ENCODE assay signal across 8 cellular contexts in genomic region chr1:24503003-24503751, GRCh38. TPM values are rescaled to one million over a fixed set of nuclear protein-coding genes. Genes with fewer than 3 reads are reported as not detected.
A peak's percentile ranks its signal among the peaks of the same experiment; 100 is the strongest.
DNase-seq lines count a peak whose midpoint lies in the region; ATAC-seq and TF ChIP-seq lines count a peak whose summit lies in the region.

No MANE protein-coding gene starts in this region.

- no peak overlapping the region for H3K27ac ChIP-seq in DND-41 (ENCODE audit: low read length)
- no peak overlapping the region for H3K27ac ChIP-seq in HUES64 (ENCODE audit: low read depth, low read length)

- H4K20me1 ChIP-seq in DND-41 (ENCODE audit: insufficient read depth, low read length), result no peaks in the 10 kb centered on the region

- H2AFZ ChIP-seq in DND-41 (ENCODE audit: low read depth, low read length), result 0 out of 2 replicates have a peak overlapping the region, but pooled peaks have one; percentile 47

- H3K4me3 Mint-ChIP-seq in activated naive CD8-positive, alpha-beta T cell treated with anti-CD3 and anti-CD28 coated beads, Interleukin-2, amount 50 U/mL, for 24 hours, result peak overlapping the region; percentile 94

- no peaks in the 10 kb centered on the region for H3K79me2 ChIP-seq in DND-41 (ENCODE audit: insufficient read depth, low read length)

- H3K9ac ChIP-seq in DND-41 (ENCODE audit: low read depth, low read length) (peak overlapping the region; percentile 58; the same call in 1 of the 2 replicates), HUES64 (ENCODE audit: low read depth, low read length) (peak overlapping the region; percentile 61)

- H3K4me2 ChIP-seq in DND-41 (ENCODE audit: insufficient read depth, low read length), result peak overlapping the region; percentile 97

- peaks cover 6% of the 10 kb centered on the region for H3K9me3 Mint-ChIP-seq in activated naive CD8-positive, alpha-beta T cell treated with anti-CD3 and anti-CD28 coated beads, Interleukin-2, amount 50 U/mL, for 24 hours

- H3K36me3 ChIP-seq in DND-41 (ENCODE audit: insufficient read depth, low read length), result no peaks in the 10 kb centered on the region
- H3K36me3 ChIP-seq in HUES64 (ENCODE audit: insufficient read depth, low read length), result no peaks in the 10 kb centered on the region

- H3K4me1 ChIP-seq in DND-41 (ENCODE audit: insufficient read depth, low read length), result peaks cover 18% of the 10 kb centered on the region
- H3K4me1 ChIP-seq in HUES64 (ENCODE audit: insufficient read depth, low read length), result peaks cover 27% of the 10 kb centered on the region

- 4% methylated on average over 44 of the region's 61 CpGs for whole genome bisulfite sequencing in HUES64

- H3K27ac Mint-ChIP-seq in activated naive CD8-positive, alpha-beta T cell treated with anti-CD3 and anti-CD28 coated beads, Interleukin-2, amount 50 U/mL, for 24 hours, result peak overlapping the region; percentile 95

- ATAC-seq in DND-41 (ENCODE audit: insufficient read depth, low read depth), result no peak
- no peak for ATAC-seq in activated naive CD8-positive, alpha-beta T cell treated with anti-CD3 and anti-CD28 coated beads, Interleukin-2, amount 50 U/mL, for 24 hours
- no peak for ATAC-seq in stimulated activated naive CD8-positive, alpha-beta T cell treated with anti-CD3 and anti-CD28 coated beads, Interleukin-15, Interleukin-2, amounts not matched to agents 100 U/mL and 50 U/mL, for 24 hours

- no peaks in the 10 kb centered on the region for H3K27me3 Mint-ChIP-seq in activated naive CD8-positive, alpha-beta T cell treated with anti-CD3 and anti-CD28 coated beads, Interleukin-2, amount 50 U/mL, for 24 hours

- H3K4me3 ChIP-seq in DND-41 (ENCODE audit: low read depth in 1 of 2, low read length in 2 of 2) (peak overlapping the region in 1 of 2 experiments; percentile 74; a peak in 2 of 4 replicates), HUES64 (ENCODE audit: low read length) (peak overlapping the region; percentile 91), iPS-18c (ENCODE audit: insufficient read depth, low read depth, low read length) (peak overlapping the region; percentile 69)

- H3K27me3 ChIP-seq in DND-41 (ENCODE audit: insufficient read depth, low read length, poor library complexity) (peaks cover 53% of the 10 kb centered on the region), HUES64 (ENCODE audit: insufficient read depth, low read length) (peaks cover 11% of the 10 kb centered on the region; the same call in 1 of the 2 replicates)

- H3K9me3 ChIP-seq in DND-41 (ENCODE audit: insufficient read depth, low read length, severe bottlenecking), result no peaks in the 10 kb centered on the region
- H3K9me3 ChIP-seq in HUES64 (ENCODE audit: insufficient read depth, low read depth, low read length), result no peaks in the 10 kb centered on the region
- H3K9me3 ChIP-seq in iPS-18c (ENCODE audit: control insufficient read depth, insufficient read depth, low read length), result no peaks in the 10 kb centered on the region

- TF ChIP-seq CTCF in DND-41 (IDR thresholded peaks at IDR 0.05; ENCODE audit: borderline replicate concordance, extremely low read depth, low read length, poor library complexity, severe bottlenecking), result no peak

- DNase-seq in DND-41 (no peak), HuH-7 (ENCODE audit: low spot score) (no peak), iPS-NIHi11 (ENCODE audit: low spot score) (no peak), COR-L47 (lab: John Stamatoyannopoulos, UW) (no peak)
- peak; percentile 37 for DNase-seq in activated naive CD8-positive, alpha-beta T cell treated with anti-CD3 and anti-CD28 coated beads, Interleukin-2, amount 50 U/mL, for 24 hours
- DNase-seq in stimulated activated naive CD8-positive, alpha-beta T cell treated with anti-CD3 and anti-CD28 coated beads, Interleukin-15, Interleukin-2, amounts not matched to agents 100 U/mL and 50 U/mL, for 24 hours, result peak; percentile 48

- peaks cover 18% of the 10 kb centered on the region for H3K36me3 Mint-ChIP-seq in activated naive CD8-positive, alpha-beta T cell treated with anti-CD3 and anti-CD28 coated beads, Interleukin-2, amount 50 U/mL, for 24 hours (ENCODE audit: low read depth)

- peaks cover 80% of the 10 kb centered on the region for H3K4me1 Mint-ChIP-seq in activated naive CD8-positive, alpha-beta T cell treated with anti-CD3 and anti-CD28 coated beads, Interleukin-2, amount 50 U/mL, for 24 hours

RNA-seq across cellular contexts. Expression of gene RCAN3, which starts 0.5 kb away (rescaled TPM):
- 6.5 TPM for polyA plus RNA-seq in HUES64 (2013, experiment 1 of 2)
- polyA plus RNA-seq in HUES64 (2013, experiment 2 of 2), result 6.8 TPM

RNA-seq across cellular contexts. Expression of gene NCMAP, which starts 52.7 kb away (rescaled TPM):
- polyA plus RNA-seq in HUES64 (2013, experiment 1 of 2), result 0.05 TPM
- polyA plus RNA-seq in HUES64 (2013, experiment 2 of 2), result 0.13 TPM

Comparison
In these comparisons a context has a peak if more than half of its experiments do, and no peak if none do; other contexts are left out.
1. DNase-seq: peak in activated naive CD8-positive, alpha-beta T cell treated with anti-CD3 and anti-CD28 coated beads, Interleukin-2, amount 50 U/mL, for 24 hours (single experiment) and stimulated activated naive CD8-positive, alpha-beta T cell treated with anti-CD3 and anti-CD28 coated beads, Interleukin-15, Interleukin-2, amounts not matched to agents 100 U/mL and 50 U/mL, for 24 hours (single experiment); none in DND-41 (single experiment), HuH-7 (single experiment), iPS-NIHi11 (single experiment) and COR-L47 (single experiment).